1 cellular context compared by ENCODE assay signal in the genomic region with DNA sequence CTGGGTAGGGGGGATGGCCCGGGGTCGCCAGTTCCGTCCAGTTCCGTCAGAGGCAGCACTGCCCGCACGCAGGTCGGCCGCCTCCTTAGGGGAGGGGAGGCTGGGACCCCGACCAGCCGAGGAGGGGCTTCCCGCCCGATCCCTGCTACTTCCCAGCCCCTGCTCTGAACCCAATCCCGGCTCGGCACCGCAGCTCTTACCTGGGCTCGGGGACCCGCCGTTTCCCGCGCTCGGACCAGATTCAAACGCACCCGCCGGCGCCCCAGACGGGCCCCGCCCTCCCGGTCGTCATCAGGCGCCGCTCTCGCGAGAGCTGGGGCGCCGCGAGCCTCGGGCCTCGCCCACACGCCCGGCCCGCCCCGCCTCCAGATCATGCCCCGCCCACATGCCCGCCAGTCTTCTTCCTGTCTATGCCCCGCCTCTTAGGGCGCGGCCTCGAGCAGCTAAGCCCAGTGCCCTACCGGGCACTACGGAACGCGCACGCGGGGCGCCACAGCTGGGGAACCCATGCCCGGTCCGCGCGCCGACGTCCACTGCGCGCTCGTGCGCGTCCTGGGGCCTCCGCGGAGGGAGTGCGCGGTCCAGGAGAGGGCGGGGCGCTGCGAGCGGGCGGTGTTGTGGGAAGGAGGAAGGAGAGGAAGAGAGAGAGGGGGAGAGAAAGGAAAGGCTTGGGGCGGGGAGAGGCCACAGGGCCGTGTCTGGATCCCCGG.
TF ChIP-seq lines count a peak whose summit lies in the region.

A gene with protein sequence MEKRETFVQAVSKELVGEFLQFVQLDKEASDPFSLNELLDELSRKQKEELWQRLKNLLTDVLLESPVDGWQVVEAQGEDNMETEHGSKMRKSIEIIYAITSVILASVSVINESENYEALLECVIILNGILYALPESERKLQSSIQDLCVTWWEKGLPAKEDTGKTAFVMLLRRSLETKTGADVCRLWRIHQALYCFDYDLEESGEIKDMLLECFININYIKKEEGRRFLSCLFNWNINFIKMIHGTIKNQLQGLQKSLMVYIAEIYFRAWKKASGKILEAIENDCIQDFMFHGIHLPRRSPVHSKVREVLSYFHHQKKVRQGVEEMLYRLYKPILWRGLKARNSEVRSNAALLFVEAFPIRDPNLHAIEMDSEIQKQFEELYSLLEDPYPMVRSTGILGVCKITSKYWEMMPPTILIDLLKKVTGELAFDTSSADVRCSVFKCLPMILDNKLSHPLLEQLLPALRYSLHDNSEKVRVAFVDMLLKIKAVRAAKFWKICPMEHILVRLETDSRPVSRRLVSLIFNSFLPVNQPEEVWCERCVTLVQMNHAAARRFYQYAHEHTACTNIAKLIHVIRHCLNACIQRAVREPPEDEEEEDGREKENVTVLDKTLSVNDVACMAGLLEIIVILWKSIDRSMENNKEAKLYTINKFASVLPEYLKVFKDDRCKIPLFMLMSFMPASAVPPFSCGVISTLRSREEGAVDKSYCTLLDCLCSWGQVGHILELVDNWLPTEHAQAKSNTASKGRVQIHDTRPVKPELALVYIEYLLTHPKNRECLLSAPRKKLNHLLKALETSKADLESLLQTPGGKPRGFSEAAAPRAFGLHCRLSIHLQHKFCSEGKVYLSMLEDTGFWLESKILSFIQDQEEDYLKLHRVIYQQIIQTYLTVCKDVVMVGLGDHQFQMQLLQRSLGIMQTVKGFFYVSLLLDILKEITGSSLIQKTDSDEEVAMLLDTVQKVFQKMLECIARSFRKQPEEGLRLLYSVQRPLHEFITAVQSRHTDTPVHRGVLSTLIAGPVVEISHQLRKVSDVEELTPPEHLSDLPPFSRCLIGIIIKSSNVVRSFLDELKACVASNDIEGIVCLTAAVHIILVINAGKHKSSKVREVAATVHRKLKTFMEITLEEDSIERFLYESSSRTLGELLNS (minus strand): TSS at position 281 of the 710 bp plus-strand sequence. CDS start 2,905 bp downstream, outside the sequence.

TF ChIP-seq in K562, 482 proteins besides CTCF, POLR2A, EP300 and RAD21 (continued from another document and continues in another):
- TF ChIP-seq, protein P1, sequence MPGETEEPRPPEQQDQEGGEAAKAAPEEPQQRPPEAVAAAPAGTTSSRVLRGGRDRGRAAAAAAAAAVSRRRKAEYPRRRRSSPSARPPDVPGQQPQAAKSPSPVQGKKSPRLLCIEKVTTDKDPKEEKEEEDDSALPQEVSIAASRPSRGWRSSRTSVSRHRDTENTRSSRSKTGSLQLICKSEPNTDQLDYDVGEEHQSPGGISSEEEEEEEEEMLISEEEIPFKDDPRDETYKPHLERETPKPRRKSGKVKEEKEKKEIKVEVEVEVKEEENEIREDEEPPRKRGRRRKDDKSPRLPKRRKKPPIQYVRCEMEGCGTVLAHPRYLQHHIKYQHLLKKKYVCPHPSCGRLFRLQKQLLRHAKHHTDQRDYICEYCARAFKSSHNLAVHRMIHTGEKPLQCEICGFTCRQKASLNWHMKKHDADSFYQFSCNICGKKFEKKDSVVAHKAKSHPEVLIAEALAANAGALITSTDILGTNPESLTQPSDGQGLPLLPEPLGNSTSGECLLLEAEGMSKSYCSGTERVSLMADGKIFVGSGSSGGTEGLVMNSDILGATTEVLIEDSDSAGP (CRISPR knock-in tag; IDR thresholded peaks at IDR 0.05), result peak; percentile 66; the same call in 1 of the 2 replicates
- TF ChIP-seq, protein P2, sequence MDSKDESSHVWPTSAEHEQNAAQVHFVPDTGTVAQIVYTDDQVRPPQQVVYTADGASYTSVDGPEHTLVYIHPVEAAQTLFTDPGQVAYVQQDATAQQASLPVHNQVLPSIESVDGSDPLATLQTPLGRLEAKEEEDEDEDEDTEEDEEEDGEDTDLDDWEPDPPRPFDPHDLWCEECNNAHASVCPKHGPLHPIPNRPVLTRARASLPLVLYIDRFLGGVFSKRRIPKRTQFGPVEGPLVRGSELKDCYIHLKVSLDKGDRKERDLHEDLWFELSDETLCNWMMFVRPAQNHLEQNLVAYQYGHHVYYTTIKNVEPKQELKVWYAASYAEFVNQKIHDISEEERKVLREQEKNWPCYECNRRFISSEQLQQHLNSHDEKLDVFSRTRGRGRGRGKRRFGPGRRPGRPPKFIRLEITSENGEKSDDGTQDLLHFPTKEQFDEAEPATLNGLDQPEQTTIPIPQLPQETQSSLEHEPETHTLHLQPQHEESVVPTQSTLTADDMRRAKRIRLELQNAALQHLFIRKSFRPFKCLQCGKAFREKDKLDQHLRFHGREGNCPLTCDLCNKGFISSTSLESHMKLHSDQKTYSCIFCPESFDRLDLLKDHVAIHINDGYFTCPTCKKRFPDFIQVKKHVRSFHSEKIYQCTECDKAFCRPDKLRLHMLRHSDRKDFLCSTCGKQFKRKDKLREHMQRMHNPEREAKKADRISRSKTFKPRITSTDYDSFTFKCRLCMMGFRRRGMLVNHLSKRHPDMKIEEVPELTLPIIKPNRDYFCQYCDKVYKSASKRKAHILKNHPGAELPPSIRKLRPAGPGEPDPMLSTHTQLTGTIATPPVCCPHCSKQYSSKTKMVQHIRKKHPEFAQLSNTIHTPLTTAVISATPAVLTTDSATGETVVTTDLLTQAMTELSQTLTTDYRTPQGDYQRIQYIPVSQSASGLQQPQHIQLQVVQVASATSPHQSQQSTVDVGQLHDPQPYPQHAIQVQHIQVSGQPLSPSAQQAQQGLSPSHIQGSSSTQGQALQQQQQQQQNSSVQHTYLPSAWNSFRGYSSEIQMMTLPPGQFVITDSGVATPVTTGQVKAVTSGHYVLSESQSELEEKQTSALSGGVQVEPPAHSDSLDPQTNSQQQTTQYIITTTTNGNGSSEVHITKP (IDR thresholded peaks at IDR 0.05; ENCODE audit: partially characterized antibody), result peak; percentile 52
- no peak for TF ChIP-seq EZH2 (IDR thresholded peaks at IDR 0.05; ENCODE audit: borderline replicate concordance, low read depth, low read length)
- no peak for TF ChIP-seq ZNF507 (tag; conservative IDR thresholded peaks at IDR 0.05)
- TF ChIP-seq RFX5 (IDR thresholded peaks at IDR 0.05; ENCODE audit: low read depth, low read length), result no peak
- TF ChIP-seq, protein P3, sequence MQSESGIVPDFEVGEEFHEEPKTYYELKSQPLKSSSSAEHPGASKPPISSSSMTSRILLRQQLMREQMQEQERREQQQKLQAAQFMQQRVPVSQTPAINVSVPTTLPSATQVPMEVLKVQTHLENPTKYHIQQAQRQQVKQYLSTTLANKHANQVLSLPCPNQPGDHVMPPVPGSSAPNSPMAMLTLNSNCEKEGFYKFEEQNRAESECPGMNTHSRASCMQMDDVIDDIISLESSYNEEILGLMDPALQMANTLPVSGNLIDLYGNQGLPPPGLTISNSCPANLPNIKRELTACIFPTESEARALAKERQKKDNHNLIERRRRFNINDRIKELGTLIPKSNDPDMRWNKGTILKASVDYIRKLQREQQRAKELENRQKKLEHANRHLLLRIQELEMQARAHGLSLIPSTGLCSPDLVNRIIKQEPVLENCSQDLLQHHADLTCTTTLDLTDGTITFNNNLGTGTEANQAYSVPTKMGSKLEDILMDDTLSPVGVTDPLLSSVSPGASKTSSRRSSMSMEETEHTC (IDR thresholded peaks at IDR 0.05), result no peak; the same call in 1 of the 2 replicates
- TF ChIP-seq, protein P4, sequence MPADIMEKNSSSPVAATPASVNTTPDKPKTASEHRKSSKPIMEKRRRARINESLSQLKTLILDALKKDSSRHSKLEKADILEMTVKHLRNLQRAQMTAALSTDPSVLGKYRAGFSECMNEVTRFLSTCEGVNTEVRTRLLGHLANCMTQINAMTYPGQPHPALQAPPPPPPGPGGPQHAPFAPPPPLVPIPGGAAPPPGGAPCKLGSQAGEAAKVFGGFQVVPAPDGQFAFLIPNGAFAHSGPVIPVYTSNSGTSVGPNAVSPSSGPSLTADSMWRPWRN (IDR thresholded peaks at IDR 0.05; ENCODE audit: low read depth), result no peak
- peak; percentile 100 for TF ChIP-seq RBM25 (IDR thresholded peaks at IDR 0.05; ENCODE audit: low read depth, low read length, severe bottlenecking)
- TF ChIP-seq NCOA1 (IDR thresholded peaks at IDR 0.05; ENCODE audit: low read depth), result no peak
- TF ChIP-seq POLR2H (tag; IDR thresholded peaks at IDR 0.05; ENCODE audit: low read depth), result peak; percentile 88
- TF ChIP-seq TBL1XR1 (IDR thresholded peaks at IDR 0.05; ENCODE audit: low read length in 2 of 2), result peak; percentile 18 to 23; a peak in 1 of 4 replicates
- no peak for TF ChIP-seq SRSF3 (IDR thresholded peaks at IDR 0.05; ENCODE audit: insufficient read depth, low read length)
- no peak for TF ChIP-seq CBX5 (IDR thresholded peaks at IDR 0.05; ENCODE audit: borderline replicate concordance, low read depth)
- TF ChIP-seq KLF10 (CRISPR knock-in tag; IDR thresholded peaks at IDR 0.05), result no peak
- TF ChIP-seq RBM34 (IDR thresholded peaks at IDR 0.05; ENCODE audit: borderline replicate concordance, insufficient read depth, low read length), result peak; percentile 90; the same call in 1 of the 2 replicates
- peak; percentile 23; the same call in 1 of the 2 replicates for TF ChIP-seq ETV5 (CRISPR knock-in tag; IDR thresholded peaks at IDR 0.05; ENCODE audit: low read depth)
- TF ChIP-seq ZFP36 (IDR thresholded peaks at IDR 0.05; ENCODE audit: low read depth, low read length, partially characterized antibody), result peak; percentile 14
- TF ChIP-seq ESRRA (IDR thresholded peaks at IDR 0.05; ENCODE audit: borderline replicate concordance, low read depth), result peak; percentile 76
- TF ChIP-seq ZNF561 (CRISPR knock-in tag; conservative IDR thresholded peaks at IDR 0.05), result no peak
- TF ChIP-seq, protein P5, sequence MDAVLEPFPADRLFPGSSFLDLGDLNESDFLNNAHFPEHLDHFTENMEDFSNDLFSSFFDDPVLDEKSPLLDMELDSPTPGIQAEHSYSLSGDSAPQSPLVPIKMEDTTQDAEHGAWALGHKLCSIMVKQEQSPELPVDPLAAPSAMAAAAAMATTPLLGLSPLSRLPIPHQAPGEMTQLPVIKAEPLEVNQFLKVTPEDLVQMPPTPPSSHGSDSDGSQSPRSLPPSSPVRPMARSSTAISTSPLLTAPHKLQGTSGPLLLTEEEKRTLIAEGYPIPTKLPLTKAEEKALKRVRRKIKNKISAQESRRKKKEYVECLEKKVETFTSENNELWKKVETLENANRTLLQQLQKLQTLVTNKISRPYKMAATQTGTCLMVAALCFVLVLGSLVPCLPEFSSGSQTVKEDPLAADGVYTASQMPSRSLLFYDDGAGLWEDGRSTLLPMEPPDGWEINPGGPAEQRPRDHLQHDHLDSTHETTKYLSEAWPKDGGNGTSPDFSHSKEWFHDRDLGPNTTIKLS (IDR thresholded peaks at IDR 0.05; ENCODE audit: borderline replicate concordance, low read depth), result peak; percentile 95
- TF ChIP-seq, protein P6, sequence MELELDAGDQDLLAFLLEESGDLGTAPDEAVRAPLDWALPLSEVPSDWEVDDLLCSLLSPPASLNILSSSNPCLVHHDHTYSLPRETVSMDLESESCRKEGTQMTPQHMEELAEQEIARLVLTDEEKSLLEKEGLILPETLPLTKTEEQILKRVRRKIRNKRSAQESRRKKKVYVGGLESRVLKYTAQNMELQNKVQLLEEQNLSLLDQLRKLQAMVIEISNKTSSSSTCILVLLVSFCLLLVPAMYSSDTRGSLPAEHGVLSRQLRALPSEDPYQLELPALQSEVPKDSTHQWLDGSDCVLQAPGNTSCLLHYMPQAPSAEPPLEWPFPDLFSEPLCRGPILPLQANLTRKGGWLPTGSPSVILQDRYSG (tag; conservative IDR thresholded peaks at IDR 0.05; ENCODE audit: low read depth), result no peak
- no peak for TF ChIP-seq HMG20A (CRISPR knock-in tag; conservative IDR thresholded peaks at IDR 0.05)
- TF ChIP-seq TSC22D4 (tag; IDR thresholded peaks at IDR 0.05), result no peak
- TF ChIP-seq, protein P7, sequence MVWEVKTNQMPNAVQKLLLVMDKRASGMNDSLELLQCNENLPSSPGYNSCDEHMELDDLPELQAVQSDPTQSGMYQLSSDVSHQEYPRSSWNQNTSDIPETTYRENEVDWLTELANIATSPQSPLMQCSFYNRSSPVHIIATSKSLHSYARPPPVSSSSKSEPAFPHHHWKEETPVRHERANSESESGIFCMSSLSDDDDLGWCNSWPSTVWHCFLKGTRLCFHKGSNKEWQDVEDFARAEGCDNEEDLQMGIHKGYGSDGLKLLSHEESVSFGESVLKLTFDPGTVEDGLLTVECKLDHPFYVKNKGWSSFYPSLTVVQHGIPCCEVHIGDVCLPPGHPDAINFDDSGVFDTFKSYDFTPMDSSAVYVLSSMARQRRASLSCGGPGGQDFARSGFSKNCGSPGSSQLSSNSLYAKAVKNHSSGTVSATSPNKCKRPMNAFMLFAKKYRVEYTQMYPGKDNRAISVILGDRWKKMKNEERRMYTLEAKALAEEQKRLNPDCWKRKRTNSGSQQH (CRISPR knock-in tag; IDR thresholded peaks at IDR 0.05), result no peak
- TF ChIP-seq SOX6 (IDR thresholded peaks at IDR 0.05), result peak; percentile 82
- TF ChIP-seq KAT2B (IDR thresholded peaks at IDR 0.05; ENCODE audit: low read depth, low read length), result no peak
- no peak for TF ChIP-seq CC2D1A (IDR thresholded peaks at IDR 0.05)
- peak; percentile 82 for TF ChIP-seq PML (IDR thresholded peaks at IDR 0.05; ENCODE audit: low read length)
- TF ChIP-seq KAT8 (IDR thresholded peaks at IDR 0.05; ENCODE audit: low read depth), result no peak
- no peak for TF ChIP-seq PHTF2 (CRISPR knock-in tag; IDR thresholded peaks at IDR 0.05)
- peak; percentile 99 for TF ChIP-seq PHF8 (IDR thresholded peaks at IDR 0.05; ENCODE audit: borderline replicate concordance, low read length)
- TF ChIP-seq CHCHD3 (CRISPR knock-in tag; IDR thresholded peaks at IDR 0.05), result 0 out of 2 replicates have a peak, but pooled peaks have one; percentile 85
- no peak for TF ChIP-seq ZNF77 (CRISPR knock-in tag; IDR thresholded peaks at IDR 0.05)
- no peak for TF ChIP-seq BCL6 (CRISPR knock-in tag; IDR thresholded peaks at IDR 0.05)
- peak; percentile 66 for TF ChIP-seq FIP1L1 (IDR thresholded peaks at IDR 0.05; ENCODE audit: low read depth, low read length, poor library complexity, severe bottlenecking)
- 0 out of 2 replicates have a peak, but pooled peaks have one; percentile 38 for TF ChIP-seq JUND (IDR thresholded peaks at IDR 0.05; ENCODE audit: borderline replicate concordance, low read depth, low read length)
- no peak; the same call in 2 of the 3 replicates for TF ChIP-seq JUND (tag; IDR thresholded peaks at IDR 0.05; ENCODE audit: borderline replicate concordance, low read depth, low read length)
- no peak; the same call in 1 of the 2 replicates for TF ChIP-seq KLF6 (CRISPR knock-in tag; IDR thresholded peaks at IDR 0.05; ENCODE audit: borderline replicate concordance)
- TF ChIP-seq CREB1 (IDR thresholded peaks at IDR 0.05), result peak; percentile 91
- peak; percentile 90 for TF ChIP-seq CREB1 (CRISPR knock-in tag; IDR thresholded peaks at IDR 0.05)
- TF ChIP-seq ZNF133 (CRISPR knock-in tag; IDR thresholded peaks at IDR 0.05), result no peak
- no peak for TF ChIP-seq DDX20 (tag; IDR thresholded peaks at IDR 0.05; ENCODE audit: low read depth)
- TF ChIP-seq FOXM1 (IDR thresholded peaks at IDR 0.05; ENCODE audit: low read depth), result 0 out of 2 replicates have a peak, but pooled peaks have one; percentile 39
- TF ChIP-seq FOXM1 (CRISPR knock-in tag; IDR thresholded peaks at IDR 0.05; ENCODE audit: low read depth), result no peak
- TF ChIP-seq, protein P8, sequence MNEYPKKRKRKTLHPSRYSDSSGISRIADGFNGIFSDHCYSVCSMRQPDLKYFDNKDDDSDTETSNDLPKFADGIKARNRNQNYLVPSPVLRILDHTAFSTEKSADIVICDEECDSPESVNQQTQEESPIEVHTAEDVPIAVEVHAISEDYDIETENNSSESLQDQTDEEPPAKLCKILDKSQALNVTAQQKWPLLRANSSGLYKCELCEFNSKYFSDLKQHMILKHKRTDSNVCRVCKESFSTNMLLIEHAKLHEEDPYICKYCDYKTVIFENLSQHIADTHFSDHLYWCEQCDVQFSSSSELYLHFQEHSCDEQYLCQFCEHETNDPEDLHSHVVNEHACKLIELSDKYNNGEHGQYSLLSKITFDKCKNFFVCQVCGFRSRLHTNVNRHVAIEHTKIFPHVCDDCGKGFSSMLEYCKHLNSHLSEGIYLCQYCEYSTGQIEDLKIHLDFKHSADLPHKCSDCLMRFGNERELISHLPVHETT (CRISPR knock-in tag; conservative IDR thresholded peaks at IDR 0.05 in 1 of 2, IDR thresholded peaks at IDR 0.05 in 1 of 2), result peak in 1 of 2 experiments; percentile 95; a peak in 2 of 4 replicates
- no peak for TF ChIP-seq SMARCB1 (IDR thresholded peaks at IDR 0.05; ENCODE audit: insufficient read length, low read depth)
- no peak for TF ChIP-seq CEBPB (tag; IDR thresholded peaks at IDR 0.05)
